14 cellular contexts compared by ENCODE assay signal in the genomic region with DNA sequence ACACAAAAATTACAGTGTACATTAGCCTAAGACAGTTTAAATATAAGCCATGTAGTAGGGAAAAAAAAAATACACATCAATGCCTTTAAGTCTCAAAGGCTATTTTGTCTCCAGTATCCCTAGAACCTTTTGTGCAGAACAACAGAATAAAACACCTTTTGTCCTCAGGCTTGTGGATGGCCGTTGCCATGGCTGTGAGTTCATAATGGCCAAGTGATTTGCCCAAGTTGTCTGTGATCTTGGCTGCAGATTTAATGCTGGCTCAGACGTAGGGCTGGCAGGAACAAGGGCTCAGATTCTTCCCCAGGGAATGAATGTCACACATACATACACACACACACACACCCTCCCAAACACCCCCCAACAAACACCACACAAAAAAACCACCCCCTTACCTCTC. TPM values are rescaled to one million over a fixed set of nuclear protein-coding genes. Genes with fewer than 3 reads are reported as not detected.
DNase-seq lines count a peak whose midpoint lies in the region; ATAC-seq, FAIRE-seq and TF ChIP-seq lines count a peak whose summit lies in the region.
"Had no signal": no experiment of that assay in that cellular context is flagged by ENCODE, and none has a peak within 500 bp of the region (broad histone marks: within the 10 kb centered on the region; RNA-seq: fewer than 3 reads in every experiment).

No MANE protein-coding gene starts in this region.

- peak; percentile 57 for ATAC-seq in left ventricle myocardium superior
- ATAC-seq in sciatic nerve, result peak; percentile 80
- no peak for ATAC-seq in GM18867 (IDR thresholded peaks at IDR 0.05; ENCODE audit: unreplicated experiment)

- DNase-seq in NCI-H1092 treated with DMSO at 0.1 percent for 48 hours (lab: John Stamatoyannopoulos, UW), result peak; percentile 15
- peak; percentile 70 for DNase-seq in astrocyte of the hippocampus (ENCODE audit: low read depth, low spot score)
- no peak for DNase-seq in left ventricle myocardium superior
- DNase-seq in sciatic nerve (ENCODE audit: low spot score), result no peak
- no peak for DNase-seq in GM12891 (ENCODE audit: insufficient read length, low spot score)
- no peak for DNase-seq in GM19239 (ENCODE audit: insufficient read length, low spot score)
- DNase-seq: activated naive CD4-positive, alpha-beta T cell treated with Interleukin-2 at 50 U/mL for 16 hours; H7; immature natural killer cell; NCI-H1930; stimulated activated naive CD4-positive, alpha-beta T cell treated with Interleukin-2 at 50 U/mL for 16 hours had no signal

- FAIRE-seq in GM12891 (lab: Jason Lieb, UNC) (no peak), GM19239 (lab: Jason Lieb, UNC) (no peak)

- intact Hi-C loops in left ventricle myocardium superior (cut with micrococcal nuclease), result no loop called here
- intact Hi-C loops in sciatic nerve (cut with DNase I), result no loop called here

- no peak for TF ChIP-seq POLR2A in GM12891 (IDR thresholded peaks at IDR 0.05; ENCODE audit: low read depth, low read length)

TF ChIP-seq in GM12891, 5 proteins besides CTCF, POLR2A, EP300 and RAD21:
- TF ChIP-seq POU2F2 (IDR thresholded peaks at IDR 0.05; ENCODE audit: low read depth, low read length) (no peak), SPI1 (IDR thresholded peaks at IDR 0.05; ENCODE audit: low read depth, low read length) (no peak), PAX5 (IDR thresholded peaks at IDR 0.05; ENCODE audit: insufficient read depth, low read length, severe bottlenecking) (no peak), POLR2AphosphoS5 (IDR thresholded peaks at IDR 0.05; ENCODE audit: low read depth, low read length) (no peak)

RNA-seq across cellular contexts. Expression of gene GPM6B, which starts 25.3 kb away (rescaled TPM):
- 4.7 TPM for total RNA-seq in left ventricle myocardium superior
- total RNA-seq in sciatic nerve, result 527 TPM
- polyA plus RNA-seq in GM12891 (2012; ENCODE audit: low read depth, missing spikeins), result 0.30 TPM
- total RNA-seq: activated CD8-positive, alpha-beta memory T cell treated with anti-CD3 and anti-CD28 coated beads for 36 hours; OCI-LY7 had no signal

RNA-seq across cellular contexts. Expression of gene OFD1, which starts 57.0 kb away (rescaled TPM):
- total RNA-seq in left ventricle myocardium superior (7.9 TPM), sciatic nerve (46.6 TPM)
- 15.8 TPM for polyA plus RNA-seq in GM12891 (2012; ENCODE audit: low read depth, missing spikeins)

RNA-seq across cellular contexts. Expression of gene TRAPPC2, which starts 57.1 kb away (rescaled TPM):
- 6.3 TPM for total RNA-seq in left ventricle myocardium superior
- total RNA-seq in sciatic nerve, result 15.7 TPM
- 7.8 TPM for polyA plus RNA-seq in GM12891 (2012; ENCODE audit: low read depth, missing spikeins)

Comparison
In these comparisons a context has a peak if more than half of its experiments do, and no peak if none do; other contexts are left out.
1. DNase-seq: peak in NCI-H1092 treated with DMSO at 0.1 percent for 48 hours (single experiment) and astrocyte of the hippocampus (single experiment); none in left ventricle myocardium superior (single experiment), sciatic nerve (single experiment), GM12891 (single experiment) and GM19239 (single experiment).
2. RNA of gene GPM6B, which starts 25.3 kb away (total RNA-seq): 527 TPM in sciatic nerve (single experiment); 4.7 TPM in left ventricle myocardium superior (single experiment); every median in the first group is over 10 times any median in the second.